ENCODE assay signal across 9 cellular contexts in the genomic region with DNA sequence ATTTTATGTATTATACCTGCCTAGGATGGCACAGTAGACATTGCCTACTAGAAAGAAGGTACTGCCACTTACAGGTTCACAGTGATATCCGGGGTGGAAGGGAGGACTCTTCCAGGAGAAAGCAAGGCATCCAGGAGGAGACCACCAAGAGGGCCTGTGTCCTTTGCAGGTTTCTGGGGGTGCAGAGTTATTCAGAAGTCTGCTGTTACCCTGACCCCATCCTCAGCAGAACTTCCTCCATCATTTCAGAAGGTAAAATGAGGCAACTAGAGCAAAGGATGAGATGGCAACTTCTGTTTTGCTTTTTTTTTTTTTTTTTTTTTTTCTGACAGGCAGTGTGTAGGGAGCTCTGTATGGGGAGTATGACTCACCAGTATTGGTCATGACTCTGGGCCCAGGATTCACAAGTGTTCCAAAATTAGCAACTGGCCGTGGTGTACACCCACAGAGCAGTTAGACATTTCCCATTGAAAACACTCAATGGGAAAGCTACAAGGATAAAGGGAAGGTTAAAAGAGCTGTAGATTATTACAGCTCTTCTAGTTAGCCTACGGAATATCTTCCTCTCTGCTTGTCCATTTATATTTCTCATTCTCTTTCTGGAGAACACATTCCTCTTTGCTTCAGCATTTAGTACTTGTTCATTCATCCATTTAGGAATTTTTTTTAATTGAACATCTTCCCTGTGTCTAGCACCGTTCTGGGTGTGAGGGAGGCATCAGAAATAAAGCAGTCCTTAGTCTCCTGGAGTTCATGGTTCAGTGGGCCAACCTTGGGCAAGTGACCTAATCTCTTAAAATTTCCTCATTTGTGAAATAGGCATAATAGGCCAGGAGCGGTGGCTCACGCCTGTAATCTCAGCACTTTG. TPM values are rescaled to one million over a fixed set of nuclear protein-coding genes. Genes with fewer than 3 reads are reported as not detected.
DNase-seq lines count a peak whose midpoint lies in the region; ATAC-seq and TF ChIP-seq lines count a peak whose summit lies in the region.
"Had no signal": no experiment of that assay in that cellular context is flagged by ENCODE, and none has a peak within 500 bp of the region (broad histone marks: within the 10 kb centered on the region; RNA-seq: fewer than 3 reads in every experiment).

No MANE protein-coding gene starts in this region.

- no peaks in the 10 kb centered on the region for H3K36me3 Mint-ChIP-seq in activated B cell treated with CpG ODN at 0.5 μM for 24 hours (ENCODE audit: low read depth)

- H3K4me3 Mint-ChIP-seq in activated B cell treated with CpG ODN at 0.5 μM for 24 hours, result no peak overlapping the region
- H3K4me3 Mint-ChIP-seq: nephron had no signal

- no peaks in the 10 kb centered on the region for H3K36me3 ChIP-seq in BE2C

- H3K27ac Mint-ChIP-seq in activated B cell treated with CpG ODN at 0.5 μM for 24 hours, result no peak overlapping the region

- no peak for TF ChIP-seq CTCF in activated B cell treated with CpG ODN at 0.5 μM for 24 hours (IDR thresholded peaks at IDR 0.05)
- no peak for TF ChIP-seq CTCF in BE2C (IDR thresholded peaks at IDR 0.05; ENCODE audit: low read depth, low read length)

- peaks cover 6% of the 10 kb centered on the region for H3K27me3 Mint-ChIP-seq in activated B cell treated with CpG ODN at 0.5 μM for 24 hours

- no peaks in the 10 kb centered on the region for H3K9me3 ChIP-seq in BE2C

- POLR2A ChIA-PET in activated B cell treated with CpG ODN at 0.5 μM for 24 hours (lab: Charles Lee), result no interaction called here

- H3K27me3 ChIP-seq in BE2C, result no peaks in the 10 kb centered on the region

- H3K9me3 Mint-ChIP-seq in activated B cell treated with CpG ODN at 0.5 μM for 24 hours, result no peaks in the 10 kb centered on the region
- H3K9me3 Mint-ChIP-seq: nephron had no signal

- CTCF ChIA-PET in activated B cell treated with CpG ODN at 0.5 μM for 24 hours (lab: Charles Lee), result no interaction called here

- peaks cover 21% of the 10 kb centered on the region for H3K4me1 ChIP-seq in BE2C

- no peak overlapping the region for H3K4me3 ChIP-seq in BE2C (ENCODE audit: low read depth, low read length)

- peak; percentile 91 for DNase-seq in Daoy (ENCODE audit: low read depth)
- peak; percentile 96 for DNase-seq in HT1080 (ENCODE audit: low read depth)
- no peak for DNase-seq in activated B cell treated with CpG ODN at 0.5 μM for 24 hours
- DNase-seq in head of caudate nucleus, result peak in 25 of 42 donors; percentile 10 to 81 (median 28)
- peak; percentile 81 for DNase-seq in smooth muscle cell of the brain vasculature (ENCODE audit: low read depth, low spot score)
- no peak for DNase-seq in NCI-H1436 (lab: John Stamatoyannopoulos, UW)
- DNase-seq in BE2C, result no peak

- intact Hi-C loops in activated B cell treated with CpG ODN at 0.5 μM for 24 hours (cut with micrococcal nuclease) (no loop called here), head of caudate nucleus (cut with DNase I) (no loop called here)

- ATAC-seq in GM21423 (IDR thresholded peaks at IDR 0.05; ENCODE audit: unreplicated experiment) (peak; percentile 61), activated B cell treated with CpG ODN at 0.5 μM for 24 hours (ENCODE audit: low read depth) (peak; percentile 58)

- H3K4me1 Mint-ChIP-seq in activated B cell treated with CpG ODN at 0.5 μM for 24 hours, result no peaks in the 10 kb centered on the region

RNA-seq across cellular contexts. Expression of a gene that starts 50.5 kb away (rescaled TPM):
- 21.2 and 21.5 TPM in 2 replicates for total RNA-seq in Daoy (2014; rRNA removed; shearing (Covaris generic))
- 11.3 and 12.3 TPM in 2 replicates for total RNA-seq in HT1080 (2014; rRNA removed; shearing (Covaris generic))
- 12.7 and 15.4 TPM in 2 replicates for polyA plus RNA-seq in HT1080 (2015; cell fraction: cytosol; rRNA removed)
- 8.7 and 9.3 TPM in 2 replicates for polyA plus RNA-seq in HT1080 (2015; cell fraction: nucleus; rRNA removed)
- total RNA-seq in activated B cell treated with CpG ODN at 0.5 μM for 24 hours, result 27.9 and 31.6 TPM in 2 replicates
- polyA plus RNA-seq in BE2C (2012; ENCODE audit: insufficient read depth, insufficient read length, low read depth), result 12.1 TPM

Comparison
In these comparisons a context has a peak if more than half of its experiments do, and no peak if none do; other contexts are left out.
1. DNase-seq: peak in Daoy (single experiment), HT1080 (single experiment), head of caudate nucleus (25 of 42) and smooth muscle cell of the brain vasculature (single experiment); none in activated B cell treated with CpG ODN at 0.5 μM for 24 hours (single experiment), NCI-H1436 (single experiment) and BE2C (single experiment).